8 cellular contexts compared by ENCODE assay signal in the genomic region with DNA sequence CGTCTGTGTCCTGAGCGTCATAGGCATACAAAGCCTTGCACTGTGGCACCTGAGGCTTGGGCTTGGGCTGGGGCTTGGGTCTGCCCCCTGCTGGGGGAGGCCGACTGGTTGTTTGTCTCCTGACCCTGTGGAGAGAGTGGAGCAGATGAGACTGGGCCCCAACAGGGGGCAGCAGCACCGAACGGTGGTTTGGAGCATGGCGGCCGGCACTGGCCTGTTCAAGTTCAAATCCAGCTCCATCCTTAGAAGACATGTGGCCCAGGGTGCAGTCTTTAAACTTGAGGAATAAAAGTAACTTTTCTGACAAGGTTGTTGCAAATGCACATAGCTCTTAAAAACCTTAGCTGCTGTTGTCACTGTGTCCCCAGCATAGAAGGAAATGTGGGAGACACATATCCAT. TPM values are rescaled to one million over a fixed set of nuclear protein-coding genes. Genes with fewer than 3 reads are reported as not detected.
DNase-seq lines count a peak whose midpoint lies in the region; ATAC-seq and TF ChIP-seq lines count a peak whose summit lies in the region.

No MANE protein-coding gene starts in this region.

- H3K27ac ChIP-seq in brain microvascular endothelial cell: no peak overlapping the region

- peak; percentile 89 for ATAC-seq in left lobe of liver

- H3K36me3 ChIP-seq in brain microvascular endothelial cell (replicated peaks): peaks cover 55% of the 10 kb centered on the region

- DNase-seq in NCI-H748 (lab: John Stamatoyannopoulos, UW; ENCODE audit: unreplicated experiment): peak; percentile 0
- DNase-seq in NCI-H748 treated with DMSO at 0.1 percent for 48 hours (lab: John Stamatoyannopoulos, UW): no peak
- peak; percentile 27 for DNase-seq in HS-27A (ENCODE audit: low read depth)
- DNase-seq in T-helper 9 cell: peak; percentile 35
- peak; percentile 41 for DNase-seq in brain microvascular endothelial cell
- peak; percentile 55 for DNase-seq in left lobe of liver (ENCODE audit: low spot score)
- peak; percentile 9 for DNase-seq in stimulated activated CD8-positive, alpha-beta memory T cell treated with anti-CD3 and anti-CD28 coated beads, Interleukin-7, amount 100 ng/mL, for 24 hours (ENCODE audit: low read depth)
- no peak for DNase-seq in NCI-H345 (lab: John Stamatoyannopoulos, UW)

- H3K27me3 ChIP-seq in brain microvascular endothelial cell (replicated peaks): no peaks in the 10 kb centered on the region

- in situ Hi-C loops in brain microvascular endothelial cell (cut with HindIII; ENCODE audit: low pct_ligation_motif_present, low sequenced_read_pairs): no loop called here

- TF ChIP-seq CTCF in brain microvascular endothelial cell (IDR thresholded peaks at IDR 0.05; ENCODE audit: low read depth, low read length, missing control alignments): peak; percentile 82

- no peak overlapping the region for H3K4me3 ChIP-seq in brain microvascular endothelial cell (ENCODE audit: low read depth, low read length)

RNA-seq across cellular contexts. Expression of a gene that starts 33.3 kb away (rescaled TPM):
- total RNA-seq in left lobe of liver: 0.28 TPM

Comparison
In these comparisons a context has a peak if more than half of its experiments do, and no peak if none do; other contexts are left out.
1. DNase-seq: peak in NCI-H748 (single experiment), HS-27A (single experiment), T-helper 9 cell (single experiment), brain microvascular endothelial cell (single experiment), left lobe of liver (single experiment) and stimulated activated CD8-positive, alpha-beta memory T cell treated with anti-CD3 and anti-CD28 coated beads, Interleukin-7, amount 100 ng/mL, for 24 hours (single experiment); none in NCI-H748 treated with DMSO at 0.1 percent for 48 hours (single experiment) and NCI-H345 (single experiment).